In the genomic region with DNA sequence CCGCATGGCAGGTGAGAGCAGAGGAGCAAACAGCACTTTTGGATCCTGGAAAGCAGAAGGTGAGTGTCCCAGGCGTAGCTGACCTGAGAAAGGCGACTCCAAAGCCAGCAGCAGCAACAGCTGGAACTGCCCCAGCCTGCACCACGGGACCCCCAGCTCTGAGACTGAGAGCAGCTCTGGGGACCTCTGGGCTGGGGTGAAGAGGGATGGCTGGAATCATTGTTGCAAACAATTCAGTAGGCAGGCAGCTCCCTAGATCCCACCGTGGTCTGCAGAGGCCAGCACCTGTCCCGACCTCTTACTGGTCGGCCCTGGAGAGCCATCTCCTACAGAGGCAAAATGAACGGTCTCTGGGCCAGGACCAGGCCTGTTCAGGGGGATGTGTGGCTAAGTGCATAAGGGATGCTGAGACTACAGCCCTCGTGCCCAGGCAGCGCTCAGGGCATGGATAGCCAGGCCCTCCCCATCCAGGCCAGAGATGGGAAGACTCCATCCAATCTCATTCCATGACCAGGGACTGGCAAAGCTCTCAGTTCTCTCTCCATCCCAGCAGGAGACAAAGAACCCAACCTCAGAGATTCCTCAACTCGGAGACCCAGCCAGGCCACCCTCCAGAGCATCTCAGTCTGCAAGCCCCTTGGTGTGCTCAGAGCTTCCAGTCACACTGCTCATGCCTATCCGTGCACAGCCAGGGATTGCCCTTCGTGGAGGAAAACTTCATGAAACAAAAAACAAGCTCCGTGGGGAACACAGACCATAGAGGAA, we compare ENCODE assay signal across 18 cellular contexts. TPM values are rescaled to one million over a fixed set of nuclear protein-coding genes. Genes with fewer than 3 reads are reported as not detected.
A peak's percentile ranks its signal among the peaks of the same experiment; 100 is the strongest.
DNase-seq lines count a peak whose midpoint lies in the region; ATAC-seq and TF ChIP-seq lines count a peak whose summit lies in the region.
"Had no signal": no experiment of that assay in that cellular context is flagged by ENCODE, and none has a peak within 500 bp of the region (broad histone marks: within the 10 kb centered on the region; RNA-seq: fewer than 3 reads in every experiment).

No MANE protein-coding gene starts in this region.

- H3K9me3 Mint-ChIP-seq in activated CD4-positive, alpha-beta T cell treated with anti-CD3 and anti-CD28 coated beads for 36 hours (ENCODE audit: low read depth): no peaks in the 10 kb centered on the region
- H3K9me3 Mint-ChIP-seq in glutamatergic neuron (ENCODE audit: unreplicated experiment) (no peaks in the 10 kb centered on the region), osteocyte (ENCODE audit: unreplicated experiment) (no peaks in the 10 kb centered on the region)
- H3K9me3 Mint-ChIP-seq in stimulated activated naive B cell treated with anti-CD40 and anti-IgM and Interleukin-4, amounts not matched to agents 10 μg/mL and 1 μg/mL and 100 μg/mL, for 72 hours: no peaks in the 10 kb centered on the region

- CTCF ChIA-PET in activated CD4-positive, alpha-beta T cell treated with anti-CD3 and anti-CD28 coated beads for 36 hours (lab: Charles Lee): interaction anchor here (0.5 to 1.0 kb wide), 3 partner anchors 11 to 212 kb away, joined by 3 read pairs; no protein-coding TSS in a partner anchor

- H3K9me3 ChIP-seq in right atrium auricular region: no peaks in the 10 kb centered on the region
- H3K9me3 ChIP-seq: Caco-2, HAP-1, Peyer's patch had no signal

- H3K27me3 Mint-ChIP-seq in activated CD4-positive, alpha-beta T cell treated with anti-CD3 and anti-CD28 coated beads for 36 hours: peaks cover 1% of the 10 kb centered on the region
- H3K27me3 Mint-ChIP-seq in glutamatergic neuron (ENCODE audit: unreplicated experiment) (no peaks in the 10 kb centered on the region), osteocyte (ENCODE audit: unreplicated experiment) (no peaks in the 10 kb centered on the region)
- no peaks in the 10 kb centered on the region for H3K27me3 Mint-ChIP-seq in stimulated activated naive B cell treated with anti-CD40 and anti-IgM and Interleukin-4, amounts not matched to agents 10 μg/mL and 1 μg/mL and 100 μg/mL, for 72 hours

- POLR2A ChIA-PET in activated CD4-positive, alpha-beta T cell treated with anti-CD3 and anti-CD28 coated beads for 36 hours (lab: Charles Lee): no interaction called here

- no peak overlapping the region for H3K27ac ChIP-seq in right atrium auricular region
- H3K27ac ChIP-seq: Peyer's patch had no signal

- H3K4me1 Mint-ChIP-seq in activated CD4-positive, alpha-beta T cell treated with anti-CD3 and anti-CD28 coated beads for 36 hours: peaks cover 2% of the 10 kb centered on the region
- no peaks in the 10 kb centered on the region for H3K4me1 Mint-ChIP-seq in glutamatergic neuron (ENCODE audit: low read depth, unreplicated experiment)
- H3K4me1 Mint-ChIP-seq in stimulated activated naive B cell treated with anti-CD40 and anti-IgM and Interleukin-4, amounts not matched to agents 10 μg/mL and 1 μg/mL and 100 μg/mL, for 72 hours: no peaks in the 10 kb centered on the region
- no peaks in the 10 kb centered on the region for H3K4me1 Mint-ChIP-seq in osteocyte (ENCODE audit: unreplicated experiment)

- no peaks in the 10 kb centered on the region for H3K4me1 ChIP-seq in right atrium auricular region
- H3K4me1 ChIP-seq: Caco-2, HAP-1, Peyer's patch had no signal

- TF ChIP-seq CTCF in right atrium auricular region (IDR thresholded peaks at IDR 0.05): no peak
- TF ChIP-seq CTCF in glutamatergic neuron (IDR thresholded peaks at IDR 0.05; ENCODE audit: partially characterized antibody, unreplicated experiment): no peak
- TF ChIP-seq CTCF in osteocyte (IDR thresholded peaks at IDR 0.05): no peak

- H3K27me3 ChIP-seq in right atrium auricular region: no peaks in the 10 kb centered on the region
- H3K27me3 ChIP-seq: Peyer's patch had no signal

- no peaks in the 10 kb centered on the region for H3K36me3 ChIP-seq in right atrium auricular region
- H3K36me3 ChIP-seq: HAP-1, Peyer's patch had no signal

- H3K4me3 ChIP-seq in right atrium auricular region: no peak overlapping the region
- H3K4me3 ChIP-seq: HAP-1, Peyer's patch had no signal

- ATAC-seq in activated CD4-positive, alpha-beta T cell treated with anti-CD3 and anti-CD28 coated beads for 36 hours: no peak
- no peak for ATAC-seq in Right ventricle myocardium inferior
- peak in 1 of 2 donors; percentile 14 for ATAC-seq in stimulated activated naive B cell treated with anti-CD40 and anti-IgM and Interleukin-4, amounts not matched to agents 10 μg/mL and 1 μg/mL and 100 μg/mL, for 72 hours (replicated peaks)

- H3K27ac Mint-ChIP-seq in activated CD4-positive, alpha-beta T cell treated with anti-CD3 and anti-CD28 coated beads for 36 hours: no peak overlapping the region
- H3K27ac Mint-ChIP-seq in glutamatergic neuron (ENCODE audit: unreplicated experiment) (no peak overlapping the region), osteocyte (ENCODE audit: unreplicated experiment) (no peak overlapping the region)
- H3K27ac Mint-ChIP-seq in stimulated activated naive B cell treated with anti-CD40 and anti-IgM and Interleukin-4, amounts not matched to agents 10 μg/mL and 1 μg/mL and 100 μg/mL, for 72 hours: peak overlapping the region; percentile 89

- peak; percentile 3 for DNase-seq in activated CD4-positive, alpha-beta T cell treated with anti-CD3 and anti-CD28 coated beads for 36 hours
- DNase-seq in activated CD4-positive, alpha-beta T cell treated with anti-CD3 and anti-CD28 coated beads for 1 hour: no peak
- peak; percentile 32 for DNase-seq in Right ventricle myocardium inferior (ENCODE audit: missing footprints)
- DNase-seq in right atrium auricular region (ENCODE audit: low spot score): no peak
- peak; percentile 9 for DNase-seq in glutamatergic neuron
- no peak for DNase-seq in stimulated activated naive B cell treated with anti-CD40 and anti-IgM and Interleukin-4, amounts not matched to agents 10 μg/mL and 1 μg/mL and 100 μg/mL, for 72 hours
- DNase-seq in AML-193 (lab: John Stamatoyannopoulos, UW): no peak
- DNase-seq in osteocyte (ENCODE audit: extremely low spot score, unreplicated experiment): no peak
- DNase-seq: 8988T, C1 segment of cervical spinal cord, Caco-2, IMR-90, Kasumi-1, NCI-H1417, NCI-H2029, NCI-H524 had no signal

- H3K36me3 Mint-ChIP-seq in activated CD4-positive, alpha-beta T cell treated with anti-CD3 and anti-CD28 coated beads for 36 hours (ENCODE audit: low read depth): peaks cover 2% of the 10 kb centered on the region
- H3K36me3 Mint-ChIP-seq in glutamatergic neuron (ENCODE audit: unreplicated experiment): no peaks in the 10 kb centered on the region
- peaks cover 1 to 24% of the 10 kb centered on the region in 2 donors for H3K36me3 Mint-ChIP-seq in stimulated activated naive B cell treated with anti-CD40 and anti-IgM and Interleukin-4, amounts not matched to agents 10 μg/mL and 1 μg/mL and 100 μg/mL, for 72 hours
- H3K36me3 Mint-ChIP-seq in osteocyte (ENCODE audit: unreplicated experiment): no peaks in the 10 kb centered on the region

- intact Hi-C loops in activated CD4-positive, alpha-beta T cell treated with anti-CD3 and anti-CD28 coated beads for 36 hours (cut with DNase I, micrococcal nuclease): loop anchor here (5.0 kb wide), 1 partner anchor 182 kb away; a partner anchor contains a TSS
- intact Hi-C loops in Right ventricle myocardium inferior (cut with DNase I): no loop called here

- no peak overlapping the region for H3K4me3 Mint-ChIP-seq in activated CD4-positive, alpha-beta T cell treated with anti-CD3 and anti-CD28 coated beads for 36 hours
- H3K4me3 Mint-ChIP-seq in glutamatergic neuron (ENCODE audit: unreplicated experiment) (no peak overlapping the region), osteocyte (ENCODE audit: unreplicated experiment) (no peak overlapping the region)
- H3K4me3 Mint-ChIP-seq in stimulated activated naive B cell treated with anti-CD40 and anti-IgM and Interleukin-4, amounts not matched to agents 10 μg/mL and 1 μg/mL and 100 μg/mL, for 72 hours: no peak overlapping the region

RNA-seq across cellular contexts. Expression of a gene that starts 38.2 kb away (rescaled TPM):
- not detected for total RNA-seq in activated CD4-positive, alpha-beta T cell treated with anti-CD3 and anti-CD28 coated beads for 36 hours
- not detected for total RNA-seq in Right ventricle myocardium inferior
- not detected for total RNA-seq in right atrium auricular region
- 0.34 TPM for total RNA-seq in glutamatergic neuron (ENCODE audit: unreplicated experiment)
- not detected in 2 replicates for total RNA-seq in osteocyte
- total RNA-seq: IMR-90, Peyer's patch had no signal

Comparison
In these comparisons a context has a peak if more than half of its experiments do, and no peak if none do; other contexts are left out.
1. DNase-seq: peak in activated CD4-positive, alpha-beta T cell treated with anti-CD3 and anti-CD28 coated beads for 36 hours (single experiment), Right ventricle myocardium inferior (single experiment) and glutamatergic neuron (single experiment); none in activated CD4-positive, alpha-beta T cell treated with anti-CD3 and anti-CD28 coated beads for 1 hour (single experiment), right atrium auricular region (single experiment), stimulated activated naive B cell treated with anti-CD40 and anti-IgM and Interleukin-4, amounts not matched to agents 10 μg/mL and 1 μg/mL and 100 μg/mL, for 72 hours (single experiment), AML-193 (0 of 2) and osteocyte (single experiment).